In genomic region chr19:19537321-19538048, GRCh38 we compare ENCODE assay signal across 12 cellular contexts. TPM values are rescaled to one million over a fixed set of nuclear protein-coding genes. Genes with fewer than 3 reads are reported as not detected.
A peak's percentile ranks its signal among the peaks of the same experiment; 100 is the strongest.
DNase-seq lines count a peak whose midpoint lies in the region; ATAC-seq, FAIRE-seq and TF ChIP-seq lines count a peak whose summit lies in the region.
"Had no signal": no experiment of that assay in that cellular context is flagged by ENCODE, and none has a peak within 500 bp of the region (broad histone marks: within the 10 kb centered on the region; RNA-seq: fewer than 3 reads in every experiment).

No MANE protein-coding gene starts in this region.

- no peak for FAIRE-seq in keratinocyte (lab: Jason Lieb, UNC)
- FAIRE-seq: colon had no signal

- peak overlapping the region in 1 of 3 experiments; percentile 37 for H3K4me3 ChIP-seq in keratinocyte (ENCODE audit: control insufficient read depth in 2 of 3, extremely low read depth in 1 of 3, insufficient read depth in 2 of 3, low read depth in 1 of 3, low read length in 3 of 3)
- H3K4me3 ChIP-seq in suprapubic skin, result peak overlapping the region; percentile 41
- H3K4me3 ChIP-seq: HAP-1 had no signal

- peaks cover 8% of the 10 kb centered on the region for H3K27me3 Mint-ChIP-seq in activated naive CD4-positive, alpha-beta T cell treated with anti-CD3 and anti-CD28 coated beads for 36 hours (ENCODE audit: low read depth)
- H3K27me3 Mint-ChIP-seq in T-helper 2 cell treated with Interferon-gamma antibody and Interleukin-4, amounts not matched to agents 5 μg/mL and 100 μg/mL, for 36 hours (ENCODE audit: low read depth), result peaks cover 21% of the 10 kb centered on the region

- H3K27ac Mint-ChIP-seq in activated naive CD4-positive, alpha-beta T cell treated with anti-CD3 and anti-CD28 coated beads for 36 hours, result no peak overlapping the region
- H3K27ac Mint-ChIP-seq in T-helper 2 cell treated with Interferon-gamma antibody and Interleukin-4, amounts not matched to agents 5 μg/mL and 100 μg/mL, for 36 hours, result no peak overlapping the region

- TF ChIP-seq CTCF in keratinocyte (optimal IDR thresholded peaks at IDR 0.05 in 1 of 3, IDR thresholded peaks at IDR 0.05 in 1 of 3, conservative IDR thresholded peaks at IDR 0.05 in 1 of 3; ENCODE audit: extremely low read depth in 1 of 3, insufficient read depth in 2 of 3, low read length in 3 of 3) (no peak), suprapubic skin (IDR thresholded peaks at IDR 0.05) (no peak)

- dilution Hi-C loops in keratinocyte (cut with MboI; ENCODE audit: extremely low pct_ligation_motif_present, low sequenced_read_pairs), result no loop called here

- no peaks in the 10 kb centered on the region for H3K36me3 ChIP-seq in keratinocyte (ENCODE audit: control insufficient read depth in 2 of 2, extremely low read depth in 1 of 2, insufficient read depth in 2 of 2, low read length in 2 of 2)
- no peaks in the 10 kb centered on the region for H3K36me3 ChIP-seq in suprapubic skin
- H3K36me3 ChIP-seq: HAP-1 had no signal

- no peaks in the 10 kb centered on the region for H3K36me3 Mint-ChIP-seq in activated naive CD4-positive, alpha-beta T cell treated with anti-CD3 and anti-CD28 coated beads for 36 hours (ENCODE audit: low read depth)
- peaks cover 4% of the 10 kb centered on the region for H3K36me3 Mint-ChIP-seq in T-helper 2 cell treated with Interferon-gamma antibody and Interleukin-4, amounts not matched to agents 5 μg/mL and 100 μg/mL, for 36 hours (ENCODE audit: low read depth)

- peak overlapping the region; percentile 16 for H3K4me2 ChIP-seq in keratinocyte (ENCODE audit: control insufficient read depth, extremely low read depth, insufficient read depth, low read depth, low read length)

- H3K9me1 ChIP-seq in keratinocyte (ENCODE audit: control insufficient read depth, extremely low read depth, insufficient read depth, low read length), result no peaks in the 10 kb centered on the region

- CTCF ChIA-PET in activated naive CD4-positive, alpha-beta T cell treated with anti-CD3 and anti-CD28 coated beads for 36 hours (lab: Charles Lee), result interaction anchor here (1.3 to 3.0 kb wide), 2 partner anchors 15 to 17 kb away, joined by 4 to 12 read pairs; no protein-coding TSS in a partner anchor

- H3K9ac ChIP-seq in keratinocyte (ENCODE audit: control insufficient read depth, extremely low read depth, insufficient read depth, low read length), result no peak overlapping the region

- intact Hi-C loops in activated naive CD4-positive, alpha-beta T cell treated with anti-CD3 and anti-CD28 coated beads for 36 hours (cut with micrococcal nuclease), result loop anchor here (5.0 to 10.0 kb wide), 2 partner anchors 195 to 237 kb away; partner anchors contain the start of gene ZNF14

- no peak overlapping the region for H2AFZ ChIP-seq in keratinocyte (ENCODE audit: control insufficient read depth, low read length)

- no peak for TF ChIP-seq EP300 in suprapubic skin (IDR thresholded peaks at IDR 0.05)

- DNase-seq in activated naive CD4-positive, alpha-beta T cell treated with anti-CD3 and anti-CD28 coated beads for 36 hours, result no peak
- no peak for DNase-seq in activated naive CD4-positive, alpha-beta T cell (lab: John Stamatoyannopoulos, UW)
- DNase-seq in T-helper 2 cell treated with Interferon-gamma antibody and Interleukin-4, amounts not matched to agents 5 μg/mL and 100 μg/mL, for 36 hours (ENCODE audit: low spot score), result no peak
- DNase-seq in keratinocyte (ENCODE audit: low read depth, low spot score) (no peak), suprapubic skin (ENCODE audit: low spot score in 2 of 2) (no peak), left lobe of liver (ENCODE audit: low spot score) (no peak), hippocampal formation (lab: John Stamatoyannopoulos, UW) (no peak)
- DNase-seq: heart left ventricle had no signal

- H3K27me3 ChIP-seq in keratinocyte (ENCODE audit: control insufficient read depth, extremely low read depth, insufficient read depth, low read length), result peaks cover 37% of the 10 kb centered on the region
- H3K27me3 ChIP-seq in suprapubic skin, result peaks cover 17% of the 10 kb centered on the region

- H3K4me3 Mint-ChIP-seq in activated naive CD4-positive, alpha-beta T cell treated with anti-CD3 and anti-CD28 coated beads for 36 hours, result peak overlapping the region; percentile 48
- peak overlapping the region; percentile 15 for H3K4me3 Mint-ChIP-seq in T-helper 2 cell treated with Interferon-gamma antibody and Interleukin-4, amounts not matched to agents 5 μg/mL and 100 μg/mL, for 36 hours

- no peaks in the 10 kb centered on the region for H3K9me3 Mint-ChIP-seq in activated naive CD4-positive, alpha-beta T cell treated with anti-CD3 and anti-CD28 coated beads for 36 hours
- H3K9me3 Mint-ChIP-seq in T-helper 2 cell treated with Interferon-gamma antibody and Interleukin-4, amounts not matched to agents 5 μg/mL and 100 μg/mL, for 36 hours, result no peaks in the 10 kb centered on the region

- H3K9me3 ChIP-seq in keratinocyte (ENCODE audit: control insufficient read depth, low read depth, low read length) (no peaks in the 10 kb centered on the region), suprapubic skin (no peaks in the 10 kb centered on the region)
- H3K9me3 ChIP-seq: HAP-1, heart left ventricle had no signal

- H3K27ac ChIP-seq in keratinocyte (ENCODE audit: control insufficient read depth, insufficient read depth, low read length), result no peak overlapping the region
- no peak overlapping the region for H3K27ac ChIP-seq in suprapubic skin
- H3K27ac ChIP-seq: heart left ventricle, SK-N-MC had no signal

- no peaks in the 10 kb centered on the region for H4K20me1 ChIP-seq in keratinocyte (ENCODE audit: control insufficient read depth, extremely low read depth, insufficient read depth, low read length)

- no peak for TF ChIP-seq POLR2A in suprapubic skin (IDR thresholded peaks at IDR 0.05)

- 21% methylated on average over 47 of the region's 56 CpGs for WGBS in suprapubic skin

- peaks cover 37% of the 10 kb centered on the region for H3K4me1 Mint-ChIP-seq in activated naive CD4-positive, alpha-beta T cell treated with anti-CD3 and anti-CD28 coated beads for 36 hours (ENCODE audit: low read depth)
- peaks cover 14% of the 10 kb centered on the region for H3K4me1 Mint-ChIP-seq in T-helper 2 cell treated with Interferon-gamma antibody and Interleukin-4, amounts not matched to agents 5 μg/mL and 100 μg/mL, for 36 hours (ENCODE audit: low read depth)

- H3K4me1 ChIP-seq in keratinocyte (ENCODE audit: control insufficient read depth, extremely low read depth, insufficient read depth, low read length), result peaks cover 8% of the 10 kb centered on the region
- H3K4me1 ChIP-seq in suprapubic skin, result peaks cover 40% of the 10 kb centered on the region
- H3K4me1 ChIP-seq: HAP-1 had no signal

- no peak for ATAC-seq in left lobe of liver
- no peak for ATAC-seq in GM19397 (IDR thresholded peaks at IDR 0.05; ENCODE audit: unreplicated experiment)

- no peaks in the 10 kb centered on the region for H3K79me2 ChIP-seq in keratinocyte (ENCODE audit: control insufficient read depth, insufficient read depth, low read length)

RNA-seq across cellular contexts. Expression of gene CILP2, which starts 0.6 kb away (rescaled TPM):
- under 1 TPM; 0.14 to 0.22 TPM for total RNA-seq in activated naive CD4-positive, alpha-beta T cell treated with anti-CD3 and anti-CD28 coated beads for 36 hours
- 0.07 to 0.21 TPM (median 0.14 TPM) in 3 replicates for polyA plus RNA-seq in keratinocyte
- polyA plus RNA-seq in keratinocyte (2011; ENCODE audit: low read depth), result not detected
- polyA plus RNA-seq in keratinocyte (2011; cell fraction: cytosol; rRNA removed), result 0.01 and 0.12 TPM in 2 replicates
- polyA plus RNA-seq in keratinocyte (2011; cell fraction: nucleus; rRNA removed), result 0.33 and 0.67 TPM in 2 replicates
- polyA plus RNA-seq in keratinocyte (2012; ENCODE audit: low replicate concordance), result 0.11 and 0.18 TPM in 2 replicates
- polyA minus RNA-seq in keratinocyte, result 0.07 to 0.16 TPM in 2 of 3 replicates, not detected in the other
- polyA minus RNA-seq in keratinocyte (2011; cell fraction: cytosol; rRNA and poly(A)+ RNA removed), result 0.58 TPM
- polyA minus RNA-seq in keratinocyte (2011; cell fraction: nucleus; rRNA and poly(A)+ RNA removed), result 1.1 and 1.4 TPM in 2 replicates
- total RNA-seq in suprapubic skin (under 1 TPM; 0.15 to 0.44 (median 0.21) TPM), left lobe of liver (0.10 TPM)

RNA-seq across cellular contexts. Expression of gene YJEFN3, which starts 8.8 kb away (rescaled TPM):
- 1 to 10 TPM; 6.5 to 7.2 TPM for total RNA-seq in activated naive CD4-positive, alpha-beta T cell treated with anti-CD3 and anti-CD28 coated beads for 36 hours
- polyA plus RNA-seq in keratinocyte, result 0.56 to 1.4 TPM (median 1.2 TPM) in 3 replicates
- polyA plus RNA-seq in keratinocyte (2011; ENCODE audit: low read depth), result 2.0 TPM
- 0.11 and 0.26 TPM in 2 replicates for polyA plus RNA-seq in keratinocyte (2011; cell fraction: cytosol; rRNA removed)
- polyA plus RNA-seq in keratinocyte (2011; cell fraction: nucleus; rRNA removed), result 7.7 and 8.1 TPM in 2 replicates
- polyA plus RNA-seq in keratinocyte (2012; ENCODE audit: low replicate concordance), result 0.78 and 2.9 TPM in 2 replicates
- polyA minus RNA-seq in keratinocyte, result 0.43 to 0.86 TPM (median 0.69 TPM) in 3 replicates
- polyA minus RNA-seq in keratinocyte (2011; cell fraction: cytosol; rRNA and poly(A)+ RNA removed), result not detected
- 0.95 and 1.9 TPM in 2 replicates for polyA minus RNA-seq in keratinocyte (2011; cell fraction: nucleus; rRNA and poly(A)+ RNA removed)
- total RNA-seq in suprapubic skin, result 10 to 100 TPM in 1 of 4 donors, 1 to 10 TPM in 3; 1.1 to 12.0 (median 1.7) TPM
- total RNA-seq in left lobe of liver, result 5.9 TPM

RNA-seq across cellular contexts. Expression of gene NDUFA13, which starts 21.5 kb away (rescaled TPM):
- total RNA-seq in activated naive CD4-positive, alpha-beta T cell treated with anti-CD3 and anti-CD28 coated beads for 36 hours, result 100 to 1,000 TPM; 351 to 376 TPM
- polyA plus RNA-seq in keratinocyte, result 294 to 475 TPM (median 343 TPM) in 3 replicates
- polyA plus RNA-seq in keratinocyte (2011; ENCODE audit: low read depth), result 523 TPM
- 167 and 490 TPM in 2 replicates for polyA plus RNA-seq in keratinocyte (2011; cell fraction: cytosol; rRNA removed)
- 169 and 188 TPM in 2 replicates for polyA plus RNA-seq in keratinocyte (2011; cell fraction: nucleus; rRNA removed)
- 285 and 463 TPM in 2 replicates for polyA plus RNA-seq in keratinocyte (2012; ENCODE audit: low replicate concordance)
- 116 to 149 TPM (median 142 TPM) in 3 replicates for polyA minus RNA-seq in keratinocyte
- 191 TPM for polyA minus RNA-seq in keratinocyte (2011; cell fraction: cytosol; rRNA and poly(A)+ RNA removed)
- 36.9 and 41.3 TPM in 2 replicates for polyA minus RNA-seq in keratinocyte (2011; cell fraction: nucleus; rRNA and poly(A)+ RNA removed)
- total RNA-seq in suprapubic skin (100 to 1,000 TPM in 3 of 4 donors, 10 to 100 TPM in 1; 94.4 to 160 (median 109) TPM), left lobe of liver (200 TPM)

RNA-seq across cellular contexts. Expression of gene TSSK6, which starts 22.1 kb away (rescaled TPM):
- 1 to 10 TPM; 4.5 TPM for total RNA-seq in activated naive CD4-positive, alpha-beta T cell treated with anti-CD3 and anti-CD28 coated beads for 36 hours
- polyA plus RNA-seq in keratinocyte, result 0.47 to 1.0 TPM (median 0.77 TPM) in 3 replicates
- not detected for polyA plus RNA-seq in keratinocyte (2011; ENCODE audit: low read depth)
- polyA plus RNA-seq in keratinocyte (2011; cell fraction: cytosol; rRNA removed), result 0.45 and 1.0 TPM in 2 replicates
- 0.70 and 2.1 TPM in 2 replicates for polyA plus RNA-seq in keratinocyte (2011; cell fraction: nucleus; rRNA removed)
- 0.37 and 1.2 TPM in 2 replicates for polyA plus RNA-seq in keratinocyte (2012; ENCODE audit: low replicate concordance)
- not detected in 3 replicates for polyA minus RNA-seq in keratinocyte
- not detected for polyA minus RNA-seq in keratinocyte (2011; cell fraction: cytosol; rRNA and poly(A)+ RNA removed)
- 0.63 and 0.78 TPM in 2 replicates for polyA minus RNA-seq in keratinocyte (2011; cell fraction: nucleus; rRNA and poly(A)+ RNA removed)
- total RNA-seq in suprapubic skin (1 to 10 TPM; 1.9 to 3.8 (median 3.0) TPM), left lobe of liver (1.8 TPM)
